28 cellular contexts compared by ENCODE assay signal in genomic region chr20:36362978-36363713, GRCh38.
"Had no signal": no experiment of that assay in that cellular context is flagged by ENCODE, and none has a peak within 500 bp of the region (broad histone marks: within the 10 kb centered on the region; RNA-seq: fewer than 3 reads in every experiment).

No MANE protein-coding gene starts in this region.

- H3K27ac ChIP-seq: body of pancreas, colonic mucosa, WERI-Rb-1 had no signal

- H3K4me1 ChIP-seq: body of pancreas, colonic mucosa had no signal

- H3K36me3 Mint-ChIP-seq: activated naive CD8-positive, alpha-beta T cell had no signal

- H3K27me3 Mint-ChIP-seq: activated naive CD8-positive, alpha-beta T cell had no signal

- H3K9me3 ChIP-seq: body of pancreas, colonic mucosa had no signal

- DNase-seq: activated B cell treated with CpG ODN at 0.5 μM for 24 hours; activated CD4-positive, alpha-beta T cell treated with anti-CD3 and anti-CD28 coated beads for 48 hours; activated CD4-positive, alpha-beta T cell treated with anti-CD3 and anti-CD28 coated beads, Interleukin-2, amount 50 U/mL, for 1 hour; activated CD4-positive, alpha-beta T cell treated with anti-CD3 and anti-CD28 coated beads, Interleukin-2, amount 50 U/mL, for 48 hours; activated CD8-positive, alpha-beta memory T cell treated with anti-CD3 and anti-CD28 coated beads for 24 hours; activated CD8-positive, alpha-beta T cell treated with anti-CD3 and anti-CD28 coated beads for 36 hours; activated effector memory CD4-positive, alpha-beta T cell treated with Interleukin-2 at 50 U/mL for 16 hours; activated gamma-delta T cell treated with Interleukin-2 at 50 U/mL for 16 hours; activated naive CD4-positive, alpha-beta T cell treated with anti-CD3 and anti-CD28 coated beads, Interleukin-2, amount 50 U/mL, for 16 hours; activated naive CD4-positive, alpha-beta T cell treated with Interleukin-2 at 50 U/mL for 16 hours; activated T-cell treated with anti-CD3 and anti-CD28 coated beads, Interleukin-2, amount 50 U/mL, for 4 hours; amniotic stem cell; aorta; body of pancreas; caudate nucleus; colonic mucosa; effector CD8-positive, alpha-beta T cell; foreskin fibroblast; T1000; WERI-Rb-1 had no signal

- H3K27ac Mint-ChIP-seq: activated B cell treated with CpG ODN at 0.5 μM for 24 hours; activated CD8-positive, alpha-beta T cell treated with anti-CD3 and anti-CD28 coated beads for 36 hours; activated naive CD8-positive, alpha-beta T cell; activated T-helper 17 cell treated with anti-CD3 and anti-CD28 coated beads, Interleukin-2, amount 50 U/mL, for 72 hours; T-helper 1 cell treated with Interleukin-12 subunit alpha and Interleukin-12 subunit beta and Interleukin-4 antibody, amounts not matched to agents 30 μg/mL and 1 μg/mL, for 36 hours; T-helper 2 cell treated with Interferon-gamma antibody and Interleukin-4, amounts not matched to agents 5 μg/mL and 100 μg/mL, for 36 hours had no signal

- H3K4me3 Mint-ChIP-seq: activated B cell treated with CpG ODN at 0.5 μM for 24 hours; activated CD8-positive, alpha-beta T cell treated with anti-CD3 and anti-CD28 coated beads for 36 hours; activated naive CD8-positive, alpha-beta T cell; activated T-cell treated with anti-CD3 and anti-CD28 coated beads, Interleukin-2, amount 50 U/mL, for 4 hours; activated T-helper 17 cell treated with anti-CD3 and anti-CD28 coated beads, Interleukin-2, amount 50 U/mL, for 72 hours; T-helper 1 cell treated with Interleukin-12 subunit alpha and Interleukin-12 subunit beta and Interleukin-4 antibody, amounts not matched to agents 30 μg/mL and 1 μg/mL, for 36 hours; T-helper 2 cell treated with Interferon-gamma antibody and Interleukin-4, amounts not matched to agents 5 μg/mL and 100 μg/mL, for 36 hours had no signal

- H3K36me3 ChIP-seq: colonic mucosa, WERI-Rb-1 had no signal

- ATAC-seq: activated CD4-positive, CD25-positive, alpha-beta regulatory T cell treated with anti-CD3 and anti-CD28 coated beads, Interleukin-2, amount 50 U/mL, for 24 hours; activated CD8-positive, alpha-beta T cell treated with anti-CD3 and anti-CD28 coated beads for 36 hours; activated T-cell treated with anti-CD3 and anti-CD28 coated beads, Interleukin-2, amount 50 U/mL, for 4 hours; activated T-helper 17 cell treated with anti-CD3 and anti-CD28 coated beads, Interleukin-2, amount 50 U/mL, for 72 hours; body of pancreas; esophagus mucosa had no signal

- H3K27me3 ChIP-seq: body of pancreas, colonic mucosa had no signal

- H3K4me1 Mint-ChIP-seq: activated B cell treated with CpG ODN at 0.5 μM for 24 hours; activated T-helper 17 cell treated with anti-CD3 and anti-CD28 coated beads, Interleukin-2, amount 50 U/mL, for 72 hours had no signal

- FAIRE-seq: endometrium, frontal cortex had no signal

- H3K4me3 ChIP-seq: body of pancreas, colonic mucosa had no signal

- H3K9me3 Mint-ChIP-seq: activated B cell treated with CpG ODN at 0.5 μM for 24 hours; activated CD8-positive, alpha-beta T cell treated with anti-CD3 and anti-CD28 coated beads for 36 hours; activated T-cell treated with anti-CD3 and anti-CD28 coated beads, Interleukin-2, amount 50 U/mL, for 4 hours; activated T-helper 17 cell treated with anti-CD3 and anti-CD28 coated beads, Interleukin-2, amount 50 U/mL, for 72 hours; T-helper 1 cell treated with Interleukin-12 subunit alpha and Interleukin-12 subunit beta and Interleukin-4 antibody, amounts not matched to agents 30 μg/mL and 1 μg/mL, for 36 hours; T-helper 2 cell treated with Interferon-gamma antibody and Interleukin-4, amounts not matched to agents 5 μg/mL and 100 μg/mL, for 36 hours had no signal
